ENCODE assay signal across 16 cellular contexts in the genomic region with DNA sequence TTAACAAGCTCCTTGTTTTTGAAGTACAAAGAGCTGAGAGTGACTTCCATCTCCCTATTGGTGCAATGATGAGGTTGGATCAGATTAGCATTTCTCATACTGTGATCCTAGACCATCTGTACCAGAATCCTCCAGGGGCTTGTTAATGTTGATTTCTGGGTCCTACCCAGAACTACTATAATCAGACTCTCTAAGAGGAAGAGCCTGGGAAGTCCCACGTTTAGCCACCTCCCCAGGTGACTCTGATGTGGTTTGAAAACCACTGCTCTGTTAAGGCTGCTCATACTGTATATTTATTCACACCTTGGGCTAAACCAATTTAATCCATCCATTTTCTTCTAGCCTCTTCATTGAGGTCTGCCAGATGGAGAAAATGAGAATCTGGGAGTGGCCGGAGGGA. TPM values are rescaled to one million over a fixed set of nuclear protein-coding genes. Genes with fewer than 3 reads are reported as not detected.
DNase-seq lines count a peak whose midpoint lies in the region; ATAC-seq lines count a peak whose summit lies in the region.
"Had no signal": no experiment of that assay in that cellular context is flagged by ENCODE, and none has a peak within 500 bp of the region (broad histone marks: within the 10 kb centered on the region; RNA-seq: fewer than 3 reads in every experiment).

No MANE protein-coding gene starts in this region.

- ATAC-seq in GM18498 (IDR thresholded peaks at IDR 0.05; ENCODE audit: unreplicated experiment) (peak; percentile 66), GM19438 (IDR thresholded peaks at IDR 0.05; ENCODE audit: low read depth, unreplicated experiment) (peak; percentile 54), HG02885 (IDR thresholded peaks at IDR 0.05; ENCODE audit: poor library complexity, unreplicated experiment) (peak; percentile 74), left colon (no peak)
- ATAC-seq: body of pancreas had no signal

- intact Hi-C loops in left colon (cut with DNase I, micrococcal nuclease) = no loop called here

- peak; percentile 80 to 94 for DNase-seq in NCI-H524 (lab: John Stamatoyannopoulos, UW)
- no peak for DNase-seq in GDM1 (lab: John Stamatoyannopoulos, UW)
- DNase-seq in left colon = no peak
- no peak for DNase-seq in C1 segment of cervical spinal cord (lab: John Stamatoyannopoulos, UW)
- DNase-seq in activated CD4-positive, CD25-positive, alpha-beta regulatory T cell (lab: John Stamatoyannopoulos, UW) = no peak
- DNase-seq: body of pancreas; effector CD8-positive, alpha-beta T cell; HFFc6; Kasumi-1; natural killer cell; NCI-H1930; SJCRH30 had no signal

RNA-seq across cellular contexts. Expression of a gene that starts 49.6 kb away (rescaled TPM):
- 10 to 100 TPM; 17.7 to 23.5 TPM for total RNA-seq in left colon
- total RNA-seq: HFFc6, liver, natural killer cell had no signal

Comparison
In these comparisons a context has a peak if more than half of its experiments do, and no peak if none do; other contexts are left out.
1. DNase-seq: peak in NCI-H524 (2 of 2); none in GDM1 (single experiment), left colon (0 of 2), C1 segment of cervical spinal cord (0 of 14) and activated CD4-positive, CD25-positive, alpha-beta regulatory T cell (0 of 4).